ENCODE assay signal across 1 cellular context in genomic region chr19:11381535-11382369, GRCh38.
TF ChIP-seq lines count a peak whose summit lies in the region.

No MANE protein-coding gene starts in this region.

TF ChIP-seq in HEK293, 187 proteins besides CTCF, POLR2A, EP300 and RAD21 (continued from another document and continues in another):
- TF ChIP-seq PRDM2 (tag by site-specific recombination; IDR thresholded peaks at IDR 0.05; ENCODE audit: borderline replicate concordance) (peak; percentile 25; the same call in 1 of the 2 replicates), ZSCAN30 (tag by site-specific recombination; IDR thresholded peaks at IDR 0.05) (no peak), HOXD13 (CRISPR knock-in tag; IDR thresholded peaks at IDR 0.05; ENCODE audit: borderline replicate concordance) (no peak), ZNF248 (tag by site-specific recombination; IDR thresholded peaks at IDR 0.05) (no peak), ZNF394 (tag by site-specific recombination; IDR thresholded peaks at IDR 0.05; ENCODE audit: borderline replicate concordance) (no peak; the same call in 1 of the 2 replicates), ZNF324 (tag by site-specific recombination; IDR thresholded peaks at IDR 0.05) (no peak), ZEB2 (tag by site-specific recombination; IDR thresholded peaks at IDR 0.05) (peak; percentile 66), ATF2 (tag by site-specific recombination; IDR thresholded peaks at IDR 0.05; ENCODE audit: low read depth) (peak; percentile 75), ZNF239 (tag by site-specific recombination; IDR thresholded peaks at IDR 0.05) (no peak), ZNF37A (tag by site-specific recombination; IDR thresholded peaks at IDR 0.05) (no peak), ZNF155 (tag by site-specific recombination; IDR thresholded peaks at IDR 0.05) (no peak), ZNF777 (tag by site-specific recombination; IDR thresholded peaks at IDR 0.05; ENCODE audit: borderline replicate concordance) (peak; percentile 98), ZFHX2 (tag by site-specific recombination; conservative IDR thresholded peaks at IDR 0.05) (peak; percentile 72), PRDM1 (tag by site-specific recombination; IDR thresholded peaks at IDR 0.05) (no peak), OSR2 (tag by site-specific recombination; IDR thresholded peaks at IDR 0.05) (peak; percentile 90), ZNF645 (tag by site-specific recombination; IDR thresholded peaks at IDR 0.05) (no peak), ZNF768 (tag by site-specific recombination; IDR thresholded peaks at IDR 0.05) (no peak), ZNF513 (tag by site-specific recombination; IDR thresholded peaks at IDR 0.05) (no peak), ZNF169 (tag by site-specific recombination; IDR thresholded peaks at IDR 0.05) (no peak), SETDB1 (IDR thresholded peaks at IDR 0.05; ENCODE audit: insufficient read length, low read length) (no peak), ZFP69B (tag by site-specific recombination; IDR thresholded peaks at IDR 0.05) (peak; percentile 62; the same call in 1 of the 2 replicates), ZNF140 (tag by site-specific recombination; IDR thresholded peaks at IDR 0.05) (no peak), ZNF837 (tag by site-specific recombination; IDR thresholded peaks at IDR 0.05) (no peak), MEIS1 (CRISPR knock-in tag; IDR thresholded peaks at IDR 0.05; ENCODE audit: borderline replicate concordance) (no peak), KLF17 (tag by site-specific recombination; IDR thresholded peaks at IDR 0.05) (peak; percentile 69), ZNF416 (tag by site-specific recombination; IDR thresholded peaks at IDR 0.05) (no peak), TSHZ1 (tag by site-specific recombination; IDR thresholded peaks at IDR 0.05; ENCODE audit: borderline replicate concordance) (no peak), KLF10 (tag by site-specific recombination; IDR thresholded peaks at IDR 0.05) (peak; percentile 89), GLIS1 (tag by site-specific recombination; IDR thresholded peaks at IDR 0.05) (peak; percentile 58), ZNF221 (tag by site-specific recombination; IDR thresholded peaks at IDR 0.05; ENCODE audit: borderline replicate concordance) (no peak), SP3 (tag by site-specific recombination; IDR thresholded peaks at IDR 0.05) (0 out of 2 replicates have a peak, but pooled peaks have one; percentile 63), KLF16 (tag by site-specific recombination; IDR thresholded peaks at IDR 0.05) (peak; percentile 84; the same call in 1 of the 2 replicates), ZFP37 (tag by site-specific recombination; IDR thresholded peaks at IDR 0.05) (peak; percentile 84), ZNF292 (tag by site-specific recombination; IDR thresholded peaks at IDR 0.05; ENCODE audit: borderline replicate concordance, low read depth) (no peak), ZNF48 (tag by site-specific recombination; IDR thresholded peaks at IDR 0.05) (no peak), ZNF354C (tag by site-specific recombination; IDR thresholded peaks at IDR 0.05; ENCODE audit: borderline replicate concordance, low read depth) (no peak), ZBTB17 (tag by site-specific recombination; IDR thresholded peaks at IDR 0.05) (peak; percentile 91), ZNF792 (tag by site-specific recombination; IDR thresholded peaks at IDR 0.05) (no peak; the same call in 1 of the 2 replicates), ZSCAN18 (tag by site-specific recombination; IDR thresholded peaks at IDR 0.05) (no peak), ZNF404 (tag by site-specific recombination; IDR thresholded peaks at IDR 0.05) (no peak), ZNF398 (tag by site-specific recombination; IDR thresholded peaks at IDR 0.05) (peak; percentile 61), BCL11A (tag by site-specific recombination; IDR thresholded peaks at IDR 0.05; ENCODE audit: low read depth) (peak; percentile 87), HOXC10 (CRISPR knock-in tag; IDR thresholded peaks at IDR 0.05) (no peak), ZNF423 (tag by site-specific recombination; IDR thresholded peaks at IDR 0.05) (no peak), ZNF433 (tag by site-specific recombination; IDR thresholded peaks at IDR 0.05; ENCODE audit: low read depth) (no peak), ZNF621 (tag by site-specific recombination; IDR thresholded peaks at IDR 0.05) (no peak), ZNF202 (tag by site-specific recombination; IDR thresholded peaks at IDR 0.05; ENCODE audit: borderline replicate concordance) (no peak), ZNF549 (tag by site-specific recombination; IDR thresholded peaks at IDR 0.05) (no peak), ZNF610 (tag by site-specific recombination; IDR thresholded peaks at IDR 0.05; ENCODE audit: borderline replicate concordance) (peak; percentile 68; the same call in 1 of the 2 replicates)
